20 cellular contexts compared by ENCODE assay signal in the genomic region with DNA sequence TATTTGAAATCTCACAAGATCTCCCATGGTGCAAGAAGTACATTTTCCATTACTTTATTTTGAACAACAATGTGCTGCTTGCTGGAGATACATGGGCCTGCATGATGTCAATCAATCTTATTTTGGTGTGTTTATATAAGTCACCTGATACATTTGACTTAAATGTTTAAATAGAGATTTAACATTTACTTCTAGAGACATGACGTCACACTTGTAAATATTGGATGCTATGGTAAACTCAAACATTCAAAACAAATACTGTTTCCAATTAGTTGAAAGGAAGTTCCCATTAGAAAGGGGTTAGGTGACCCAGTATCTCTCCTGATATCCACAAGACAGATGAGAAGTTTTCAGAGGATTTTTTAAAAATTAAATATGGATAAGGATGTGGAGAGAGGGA.
DNase-seq lines count a peak whose midpoint lies in the region; ATAC-seq, FAIRE-seq and TF ChIP-seq lines count a peak whose summit lies in the region.
"Had no signal": no experiment of that assay in that cellular context is flagged by ENCODE, and none has a peak within 500 bp of the region (broad histone marks: within the 10 kb centered on the region; RNA-seq: fewer than 3 reads in every experiment).

No MANE protein-coding gene starts in this region.

- H3K36me3 ChIP-seq in GM12878 (ENCODE audit: control insufficient read depth in 2 of 2, insufficient read depth in 2 of 2, low read length in 1 of 2), result no peaks in the 10 kb centered on the region
- H3K36me3 ChIP-seq: BE2C, MG63 had no signal

- FAIRE-seq in GM18507 (lab: Jason Lieb, UNC) (peak; percentile 24), GM12878 (lab: Jason Lieb, UNC) (no peak)
- FAIRE-seq: G401.6 had no signal

- no peak for TF ChIP-seq POLR2A in GM12878 (IDR thresholded peaks at IDR 0.05; ENCODE audit: low read depth, low read length)

- H3K36me3 Mint-ChIP-seq in activated CD8-positive, alpha-beta T cell treated with anti-CD3 and anti-CD28 coated beads for 36 hours (ENCODE audit: low read depth), result no peaks in the 10 kb centered on the region

- H2AFZ ChIP-seq in GM12878 (ENCODE audit: control insufficient read depth, low read depth, low read length), result no peak overlapping the region

- H3K4me2 ChIP-seq in GM12878 (ENCODE audit: control insufficient read depth, insufficient read depth), result no peak overlapping the region

- ATAC-seq in GM12878, result no peak
- ATAC-seq in activated CD8-positive, alpha-beta T cell treated with anti-CD3 and anti-CD28 coated beads for 36 hours, result no peak
- no peak for ATAC-seq in GM21717 (IDR thresholded peaks at IDR 0.05; ENCODE audit: unreplicated experiment)
- ATAC-seq: HCT116, Panc1, T-helper 17 cell had no signal

- no peaks in the 10 kb centered on the region for H3K27me3 Mint-ChIP-seq in activated CD8-positive, alpha-beta T cell treated with anti-CD3 and anti-CD28 coated beads for 36 hours

- RAD21 ChIA-PET in GM12878 (lab: Charles Lee; ENCODE audit: unreplicated experiment), result no interaction called here

- H3K4me1 ChIP-seq in GM12878 (ENCODE audit: control insufficient read depth, insufficient read depth, low read length), result no peaks in the 10 kb centered on the region
- H3K4me1 ChIP-seq: BE2C had no signal

- no peaks in the 10 kb centered on the region for H3K9me3 Mint-ChIP-seq in activated CD8-positive, alpha-beta T cell treated with anti-CD3 and anti-CD28 coated beads for 36 hours

- no peak overlapping the region for H3K27ac ChIP-seq in GM12878 (ENCODE audit: control insufficient read depth, insufficient read depth)

- intact Hi-C loops in GM12878 (cut with micrococcal nuclease; ENCODE audit: unreplicated experiment), result no loop called here
- intact Hi-C loops in activated CD8-positive, alpha-beta T cell treated with anti-CD3 and anti-CD28 coated beads for 36 hours (cut with micrococcal nuclease), result no loop called here

- 50% methylated on average over 1 of the region's 1 CpG for WGBS in GM12878 (ENCODE audit: insufficient coverage, insufficient replicate concordance, low lambda C conversion rate, missing lambda C conversion rate)

- no peaks in the 10 kb centered on the region for H3K27me3 ChIP-seq in GM12878 (replicated peaks in 1 of 2; ENCODE audit: control insufficient read depth in 2 of 2, insufficient read depth in 2 of 2, low read length in 1 of 2)
- H3K27me3 ChIP-seq: BE2C, MG63 had no signal

- in situ Hi-C loops in GM12878 (cut with MboI), result no loop called here

- no peak for TF ChIP-seq CTCF in GM12878 (IDR thresholded peaks at IDR 0.05 in 2 of 3, conservative IDR thresholded peaks at IDR 0.05 in 1 of 3; ENCODE audit: control insufficient read depth in 2 of 3, extremely low read depth in 1 of 3, insufficient read depth in 1 of 3, low read depth in 3 of 3, low read length in 3 of 3)
- no peak for TF ChIP-seq CTCF in activated CD8-positive, alpha-beta T cell treated with anti-CD3 and anti-CD28 coated beads for 36 hours (IDR thresholded peaks at IDR 0.05)

- TF ChIP-seq RAD21 in GM12878 (IDR thresholded peaks at IDR 0.05; ENCODE audit: insufficient read depth, low read depth, low read length), result no peak

- SMC1A ChIA-PET in GM12878 (lab: Charles Lee; ENCODE audit: uncharacterized antibody, unreplicated experiment), result interaction anchor here (1.4 to 6.6 kb wide), 3 partner anchors 9 to 21 kb away, joined by 5 to 37 read pairs (median 5); no protein-coding TSS in a partner anchor

- no peaks in the 10 kb centered on the region for H3K4me1 Mint-ChIP-seq in activated CD8-positive, alpha-beta T cell treated with anti-CD3 and anti-CD28 coated beads for 36 hours (ENCODE audit: low read depth)
- H3K4me1 Mint-ChIP-seq: T-helper 17 cell had no signal

- H4K20me1 ChIP-seq in GM12878 (ENCODE audit: control insufficient read depth, insufficient read depth), result no peaks in the 10 kb centered on the region

- CTCF ChIA-PET in GM12878 (lab: Yijun Ruan, JAX), result no interaction called here
- CTCF ChIA-PET in activated CD8-positive, alpha-beta T cell treated with anti-CD3 and anti-CD28 coated beads for 36 hours (lab: Charles Lee), result no interaction called here

- no peak overlapping the region for H3K9ac ChIP-seq in GM12878 (ENCODE audit: control insufficient read depth, insufficient read depth, low read length)

- no peak for TF ChIP-seq EP300 in GM12878 (IDR thresholded peaks at IDR 0.05; ENCODE audit: borderline replicate concordance in 1 of 2, control insufficient read depth in 1 of 2, low read depth in 2 of 2, low read length in 2 of 2)

- no peak overlapping the region for H3K27ac Mint-ChIP-seq in activated CD8-positive, alpha-beta T cell treated with anti-CD3 and anti-CD28 coated beads for 36 hours
- H3K27ac Mint-ChIP-seq: T-helper 17 cell had no signal

- H3K4me3 ChIP-seq in GM12878, result no peak overlapping the region
- H3K4me3 ChIP-seq: MG63 had no signal

- H3K79me2 ChIP-seq in GM12878 (ENCODE audit: control insufficient read depth, insufficient read depth, low read length), result no peaks in the 10 kb centered on the region

- no TSS peak for BruUV-seq in GM12878 (replicated peaks; lab: Mats Ljungman, UMichigan)

- DNase-seq in SIG-M5 treated with dmso at 0.1 percent for 504 hours (lab: John Stamatoyannopoulos, UW; ENCODE audit: unreplicated experiment), result peak; percentile 20
- no peak for DNase-seq in SIG-M5 (lab: John Stamatoyannopoulos, UW)
- no peak for DNase-seq in GM18507 (ENCODE audit: extremely low spot score, insufficient read length, low read depth)
- peak; percentile 23 for DNase-seq in NCI-H510A treated with DMSO at 0.1 percent for 48 hours (lab: John Stamatoyannopoulos, UW)
- DNase-seq in GM12878 (ENCODE audit: low read depth, low spot score), result no peak
- DNase-seq in amniotic stem cell (lab: John Stamatoyannopoulos, UW), result no peak
- DNase-seq in activated CD8-positive, alpha-beta T cell treated with anti-CD3 and anti-CD28 coated beads for 36 hours, result no peak
- DNase-seq: BE2C, GOT3, Kasumi-1, MG63, NCI-H1417, NCI-H2171, NCI-H345, NCI-H526, T-helper 17 cell had no signal

- no peak overlapping the region for H3K4me3 Mint-ChIP-seq in activated CD8-positive, alpha-beta T cell treated with anti-CD3 and anti-CD28 coated beads for 36 hours
- H3K4me3 Mint-ChIP-seq: T-helper 17 cell had no signal

- POLR2A ChIA-PET in GM12878 (lab: Charles Lee), result no interaction called here
- POLR2A ChIA-PET in activated CD8-positive, alpha-beta T cell treated with anti-CD3 and anti-CD28 coated beads for 36 hours (lab: Charles Lee), result no interaction called here

- no peaks in the 10 kb centered on the region for H3K9me3 ChIP-seq in GM12878 (replicated peaks; ENCODE audit: control insufficient read depth, insufficient read depth, low read length)
- H3K9me3 ChIP-seq: BE2C, MG63 had no signal

TF ChIP-seq in GM12878, 131 proteins besides CTCF, POLR2A, EP300 and RAD21:
- TF ChIP-seq ATF7 (IDR thresholded peaks at IDR 0.05; ENCODE audit: low read depth) (peak; percentile 29; the same call in 1 of the 2 replicates), SIX5 (IDR thresholded peaks at IDR 0.05; ENCODE audit: low read depth, low read length, severe bottlenecking) (no peak), BMI1 (IDR thresholded peaks at IDR 0.05; ENCODE audit: borderline replicate concordance) (no peak), SP1 (IDR thresholded peaks at IDR 0.05; ENCODE audit: low read depth, low read length) (no peak)
- TF ChIP-seq, protein P1, sequence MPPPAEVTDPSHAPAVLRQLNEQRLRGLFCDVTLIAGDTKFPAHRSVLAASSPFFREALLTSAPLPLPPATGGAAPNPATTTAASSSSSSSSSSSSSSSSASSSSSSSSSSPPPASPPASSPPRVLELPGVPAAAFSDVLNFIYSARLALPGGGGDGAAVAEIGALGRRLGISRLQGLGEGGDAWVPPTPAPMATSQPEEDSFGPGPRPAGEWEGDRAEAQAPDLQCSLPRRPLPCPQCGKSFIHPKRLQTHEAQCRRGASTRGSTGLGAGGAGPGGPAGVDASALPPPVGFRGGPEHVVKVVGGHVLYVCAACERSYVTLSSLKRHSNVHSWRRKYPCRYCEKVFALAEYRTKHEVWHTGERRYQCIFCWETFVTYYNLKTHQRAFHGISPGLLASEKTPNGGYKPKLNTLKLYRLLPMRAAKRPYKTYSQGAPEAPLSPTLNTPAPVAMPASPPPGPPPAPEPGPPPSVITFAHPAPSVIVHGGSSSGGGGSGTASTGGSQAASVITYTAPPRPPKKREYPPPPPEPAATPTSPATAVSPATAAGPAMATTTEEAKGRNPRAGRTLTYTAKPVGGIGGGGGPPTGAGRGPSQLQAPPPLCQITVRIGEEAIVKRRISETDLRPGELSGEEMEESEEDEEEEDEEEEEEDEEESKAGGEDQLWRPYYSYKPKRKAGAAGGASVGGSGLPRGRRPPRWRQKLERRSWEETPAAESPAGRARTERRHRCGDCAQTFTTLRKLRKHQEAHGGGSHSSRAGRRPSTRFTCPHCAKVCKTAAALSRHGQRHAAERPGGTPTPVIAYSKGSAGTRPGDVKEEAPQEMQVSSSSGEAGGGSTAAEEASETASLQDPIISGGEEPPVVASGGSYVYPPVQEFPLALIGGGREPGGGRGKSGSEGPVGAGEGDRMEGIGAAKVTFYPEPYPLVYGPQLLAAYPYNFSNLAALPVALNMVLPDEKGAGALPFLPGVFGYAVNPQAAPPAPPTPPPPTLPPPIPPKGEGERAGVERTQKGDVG (CRISPR knock-in tag; IDR thresholded peaks at IDR 0.05), result no peak
- TF ChIP-seq, protein P2, sequence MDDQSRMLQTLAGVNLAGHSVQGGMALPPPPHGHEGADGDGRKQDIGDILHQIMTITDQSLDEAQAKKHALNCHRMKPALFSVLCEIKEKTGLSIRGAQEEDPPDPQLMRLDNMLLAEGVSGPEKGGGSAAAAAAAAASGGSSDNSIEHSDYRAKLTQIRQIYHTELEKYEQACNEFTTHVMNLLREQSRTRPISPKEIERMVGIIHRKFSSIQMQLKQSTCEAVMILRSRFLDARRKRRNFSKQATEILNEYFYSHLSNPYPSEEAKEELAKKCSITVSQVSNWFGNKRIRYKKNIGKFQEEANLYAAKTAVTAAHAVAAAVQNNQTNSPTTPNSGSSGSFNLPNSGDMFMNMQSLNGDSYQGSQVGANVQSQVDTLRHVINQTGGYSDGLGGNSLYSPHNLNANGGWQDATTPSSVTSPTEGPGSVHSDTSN (IDR thresholded peaks at IDR 0.05; ENCODE audit: insufficient replicate concordance, low read depth, low read length), result no peak

Comparison
In these comparisons a context has a peak if more than half of its experiments do, and no peak if none do; other contexts are left out.
1. DNase-seq: peak in SIG-M5 treated with dmso at 0.1 percent for 504 hours (single experiment) and NCI-H510A treated with DMSO at 0.1 percent for 48 hours (single experiment); none in SIG-M5 (single experiment), GM18507 (single experiment), GM12878 (single experiment), amniotic stem cell (single experiment) and activated CD8-positive, alpha-beta T cell treated with anti-CD3 and anti-CD28 coated beads for 36 hours (single experiment).